13 cellular contexts compared by ENCODE assay signal in genomic region chrX:88135735-88136134, GRCh38.
DNase-seq lines count a peak whose midpoint lies in the region; ATAC-seq, FAIRE-seq and TF ChIP-seq lines count a peak whose summit lies in the region.
"Had no signal": no experiment of that assay in that cellular context is flagged by ENCODE, and none has a peak within 500 bp of the region (broad histone marks: within the 10 kb centered on the region; RNA-seq: fewer than 3 reads in every experiment).

No MANE protein-coding gene starts in this region.

- no peaks in the 10 kb centered on the region for H3K79me2 ChIP-seq in HepG2 (ENCODE audit: insufficient read depth, low read length)

- intact Hi-C loops in HepG2 (cut with micrococcal nuclease; ENCODE audit: unreplicated experiment) = loop anchor here (1.0 to 2.0 kb wide), 2 partner anchors 289 to 478 kb away; no protein-coding TSS in a partner anchor
- intact Hi-C loops in ovary (cut with DNase I) = no loop called here
- intact Hi-C loops in natural killer cell (cut with micrococcal nuclease) = no loop called here

- H3K27me3 ChIP-seq in HepG2 (ENCODE audit: control insufficient read depth in 1 of 2, insufficient read depth in 2 of 2, low read length in 2 of 2) (no peaks in the 10 kb centered on the region), ovary (no peaks in the 10 kb centered on the region)
- H3K27me3 ChIP-seq: Peyer's patch had no signal

- POLR2A ChIA-PET in HepG2 (lab: Yijun Ruan, JAX) = interaction anchor here (0.9 kb wide), 1 partner anchor 469 kb away, joined by 3 read pairs; no protein-coding TSS in a partner anchor

- peaks cover 6% of the 10 kb centered on the region; the same call in 1 of the 2 replicates for H3K9me3 Mint-ChIP-seq in HFFc6
- peaks cover 0 to 2% of the 10 kb centered on the region in 2 donors for H3K9me3 Mint-ChIP-seq in natural killer cell
- H3K9me3 Mint-ChIP-seq: activated B cell treated with CpG ODN at 0.5 μM for 24 hours; activated T-cell treated with anti-CD3 and anti-CD28 coated beads, Interleukin-2, amount 50 U/mL, for 72 hours had no signal

- no peak for ATAC-seq in HepG2
- ATAC-seq in natural killer cell = no peak
- no peak for ATAC-seq in GM18907 (IDR thresholded peaks at IDR 0.05; ENCODE audit: unreplicated experiment)
- ATAC-seq: activated T-cell treated with anti-CD3 and anti-CD28 coated beads, Interleukin-2, amount 50 U/mL, for 72 hours had no signal

- H3K36me3 Mint-ChIP-seq in HFFc6 (ENCODE audit: low read depth) (no peaks in the 10 kb centered on the region), natural killer cell (no peaks in the 10 kb centered on the region)

- H3K9me3 ChIP-seq in HepG2 (ENCODE audit: low read length) (no peaks in the 10 kb centered on the region), ovary (no peaks in the 10 kb centered on the region)
- H3K9me3 ChIP-seq: Peyer's patch had no signal

- no peak overlapping the region; a peak in 1 of 6 replicates for H3K4me3 ChIP-seq in HepG2 (replicated peaks in 1 of 3; ENCODE audit: insufficient read depth in 1 of 3, low read depth in 2 of 3, low read length in 3 of 3)
- no peak overlapping the region for H3K4me3 ChIP-seq in ovary
- H3K4me3 ChIP-seq: Peyer's patch had no signal

- H3K27me3 Mint-ChIP-seq in HFFc6 (ENCODE audit: insufficient read depth) (no peaks in the 10 kb centered on the region), natural killer cell (ENCODE audit: low read depth in 2 of 2) (no peaks in the 10 kb centered on the region)
- H3K27me3 Mint-ChIP-seq: activated B cell treated with CpG ODN at 0.5 μM for 24 hours had no signal

- no peaks in the 10 kb centered on the region for H4K20me1 ChIP-seq in HepG2 (ENCODE audit: insufficient read depth, low read length)

- no peak for TF ChIP-seq POLR2A in HepG2 (IDR thresholded peaks at IDR 0.05; ENCODE audit: insufficient read depth in 1 of 2, low read depth in 2 of 2, low read length in 2 of 2)
- TF ChIP-seq POLR2A in ovary (IDR thresholded peaks at IDR 0.05) = no peak

- no TSS peak for BruUV-seq in HepG2 (replicated peaks; lab: Mats Ljungman, UMichigan)

- H3K4me3 Mint-ChIP-seq in HFFc6 = no peak overlapping the region
- no peak overlapping the region for H3K4me3 Mint-ChIP-seq in natural killer cell
- H3K4me3 Mint-ChIP-seq: activated B cell treated with CpG ODN at 0.5 μM for 24 hours; activated T-cell treated with anti-CD3 and anti-CD28 coated beads, Interleukin-2, amount 50 U/mL, for 72 hours had no signal

- TF ChIP-seq CTCF in HFFc6 (IDR thresholded peaks at IDR 0.05) (peak; percentile 20; the same call in 1 of the 2 replicates), HepG2 (CRISPR knock-in tag; IDR thresholded peaks at IDR 0.05) (peak; percentile 26), ovary (IDR thresholded peaks at IDR 0.05) (no peak), natural killer cell (IDR thresholded peaks at IDR 0.05) (no peak)

- no peaks in the 10 kb centered on the region for H3K4me1 ChIP-seq in HepG2 (ENCODE audit: insufficient read depth, low read length)
- H3K4me1 ChIP-seq in ovary (ENCODE audit: insufficient read depth) = no peaks in the 10 kb centered on the region
- H3K4me1 ChIP-seq: Peyer's patch had no signal

- H3K36me3 ChIP-seq in HepG2 (replicated peaks in 1 of 2; ENCODE audit: control insufficient read depth in 1 of 2, insufficient read depth in 2 of 2, low read length in 2 of 2) (no peaks in the 10 kb centered on the region), ovary (no peaks in the 10 kb centered on the region)
- H3K36me3 ChIP-seq: Peyer's patch had no signal

- no peak overlapping the region for H3K27ac Mint-ChIP-seq in HFFc6
- no peak overlapping the region for H3K27ac Mint-ChIP-seq in natural killer cell
- H3K27ac Mint-ChIP-seq: activated B cell treated with CpG ODN at 0.5 μM for 24 hours; activated T-cell treated with anti-CD3 and anti-CD28 coated beads, Interleukin-2, amount 50 U/mL, for 72 hours had no signal

- H2AFZ ChIP-seq in HepG2 (ENCODE audit: low read length) = no peak overlapping the region

- DNase-seq in COLO829 (ENCODE audit: low spot score) = peak; percentile 4
- no peak for DNase-seq in HFFc6
- DNase-seq in RKO (ENCODE audit: low spot score) = peak; percentile 28
- peak; percentile 1 for DNase-seq in HepG2 (ENCODE audit: low spot score)
- DNase-seq in DMS79 (lab: John Stamatoyannopoulos, UW) = no peak
- DNase-seq in ovary = no peak
- no peak for DNase-seq in natural killer cell
- DNase-seq: activated B cell treated with CpG ODN at 0.5 μM for 24 hours; activated T-cell treated with anti-CD3 and anti-CD28 coated beads, Interleukin-2, amount 50 U/mL, for 72 hours; NCI-H146; Peyer's patch; small intestine had no signal

- H3K4me1 Mint-ChIP-seq in HFFc6 (ENCODE audit: low read depth) (no peaks in the 10 kb centered on the region), natural killer cell (no peaks in the 10 kb centered on the region)
- H3K4me1 Mint-ChIP-seq: activated B cell treated with CpG ODN at 0.5 μM for 24 hours had no signal

- peak overlapping the region; percentile 12; the same call in 1 of the 2 replicates for H3K4me2 ChIP-seq in HepG2 (ENCODE audit: low read depth, low read length)

- CTCF ChIA-PET in HepG2 (lab: Yijun Ruan, JAX; ENCODE audit: low intra/inter-chr PET ratio, low total read pairs) = interaction anchor here (2.8 kb wide), 1 partner anchor 477 kb away, joined by 11 read pairs; no protein-coding TSS in a partner anchor

- WGBS in HepG2 (ENCODE audit: low lambda C conversion rate) = 26% methylated on average over 3 of the region's 3 CpGs
- 25 to 29% (median 27%) methylated on average over 3 of the region's 3 CpGs for WGBS in ovary, 3 donors

- no peak overlapping the region for H3K9ac ChIP-seq in HepG2 (ENCODE audit: insufficient read depth, low read depth, low read length)

- H3K27ac ChIP-seq in HepG2 (ENCODE audit: extremely low read length, insufficient read depth, low read length) = no peak overlapping the region
- H3K27ac ChIP-seq in ovary = no peak overlapping the region
- H3K27ac ChIP-seq: Peyer's patch had no signal

- TF ChIP-seq EP300 in HepG2 (IDR thresholded peaks at IDR 0.05; ENCODE audit: low read depth in 2 of 2, low read length in 2 of 2) (no peak), HepG2 (CRISPR knock-in tag; IDR thresholded peaks at IDR 0.05; ENCODE audit: borderline replicate concordance) (no peak), ovary (IDR thresholded peaks at IDR 0.05) (no peak)

- no peak for TF ChIP-seq RAD21 in HepG2 (CRISPR knock-in tag; IDR thresholded peaks at IDR 0.05)

- in situ Hi-C loops in HepG2 (cut with HindIII; ENCODE audit: extremely low pct_ligation_motif_present, low pct_unique_long_range_greater_than_20kb) = loop anchor here (10.0 kb wide), 1 partner anchor 479 kb away; no protein-coding TSS in a partner anchor

- FAIRE-seq in HepG2 (lab: Jason Lieb, UNC) = no peak
- FAIRE-seq: small intestine had no signal

TF ChIP-seq in HepG2, 621 proteins besides CTCF, POLR2A, EP300 and RAD21:
- TF ChIP-seq CHCHD3 (CRISPR knock-in tag; IDR thresholded peaks at IDR 0.05) (no peak), STAG1 (CRISPR knock-in tag; IDR thresholded peaks at IDR 0.05) (peak; percentile 52), SMC3 (IDR thresholded peaks at IDR 0.05; ENCODE audit: low read length) (peak; percentile 13; the same call in 1 of the 2 replicates), NFE2L2 (IDR thresholded peaks at IDR 0.05; ENCODE audit: low read length) (no peak), REL (CRISPR knock-in tag; conservative IDR thresholded peaks at IDR 0.05) (no peak)
TF ChIP-seq in HepG2: peak in this region for 2.

Comparison
In these comparisons a context has a peak if more than half of its experiments do, and no peak if none do; other contexts are left out.
1. DNase-seq: peak in COLO829 (single experiment), RKO (single experiment) and HepG2 (single experiment); none in HFFc6 (single experiment), DMS79 (single experiment), ovary (0 of 5) and natural killer cell (single experiment).
2. CTCF ChIP-seq: peak in HFFc6 (single experiment) and HepG2 (single experiment); none in ovary (0 of 3) and natural killer cell (single experiment).